In genomic region chr7:771241-772004, GRCh38 we compare ENCODE assay signal across 15 cellular contexts. TPM values are rescaled to one million over a fixed set of nuclear protein-coding genes. Genes with fewer than 3 reads are reported as not detected.
DNase-seq lines count a peak whose midpoint lies in the region; ATAC-seq, FAIRE-seq and TF ChIP-seq lines count a peak whose summit lies in the region.
"Had no signal": no experiment of that assay in that cellular context is flagged by ENCODE, and none has a peak within 500 bp of the region (broad histone marks: within the 10 kb centered on the region; RNA-seq: fewer than 3 reads in every experiment).

No MANE protein-coding gene starts in this region.

- no peaks in the 10 kb centered on the region for H3K27me3 Mint-ChIP-seq in CD4-positive, alpha-beta T cell
- H3K27me3 Mint-ChIP-seq: activated CD4-positive, alpha-beta T cell treated with anti-CD3 and anti-CD28 coated beads for 36 hours; activated naive CD8-positive, alpha-beta T cell had no signal

- no peak for TF ChIP-seq CTCF in CD4-positive, alpha-beta T cell (IDR thresholded peaks at IDR 0.05)
- no peak for TF ChIP-seq CTCF in kidney (IDR thresholded peaks at IDR 0.05; ENCODE audit: borderline replicate concordance, extremely low read depth, insufficient read depth)

- no peaks in the 10 kb centered on the region for H3K4me1 Mint-ChIP-seq in CD4-positive, alpha-beta T cell (ENCODE audit: low read depth)
- H3K4me1 Mint-ChIP-seq: activated CD4-positive, alpha-beta T cell treated with anti-CD3 and anti-CD28 coated beads for 36 hours had no signal

- H3K36me3 ChIP-seq in kidney (ENCODE audit: control insufficient read depth in 1 of 2, insufficient read depth in 2 of 2, low read length in 2 of 2): peaks cover 11 to 12% of the 10 kb centered on the region in 2 donors

- no peaks in the 10 kb centered on the region for H3K9me3 Mint-ChIP-seq in CD4-positive, alpha-beta T cell

- peaks cover 28 to 30% of the 10 kb centered on the region in 2 donors for H3K4me1 ChIP-seq in kidney (ENCODE audit: control insufficient read depth in 1 of 2, insufficient read depth in 1 of 2, low read depth in 1 of 2, low read length in 2 of 2)
- H3K4me1 ChIP-seq: SJSA1 had no signal

- peak overlapping the region; percentile 14 to 50 for H3K4me3 ChIP-seq in kidney (ENCODE audit: low read length in 2 of 2)
- H3K4me3 ChIP-seq: SJSA1 had no signal

- ATAC-seq in CD4-positive, alpha-beta T cell (ENCODE audit: poor library complexity): peak; percentile 21
- ATAC-seq: activated CD4-positive, alpha-beta T cell treated with anti-CD3 and anti-CD28 coated beads for 36 hours had no signal

- H3K9ac ChIP-seq in kidney (ENCODE audit: low read length in 2 of 2): peak overlapping the region; percentile 22 to 62

- intact Hi-C loops in CD4-positive, alpha-beta T cell (cut with DNase I, micrococcal nuclease): loop anchor here in 1 of 2 experiments (5.0 kb wide), 1 partner anchor 244 kb away; no protein-coding TSS in a partner anchor
- intact Hi-C loops in kidney (cut with DNase I): no loop called here

- DNase-seq in CD4-positive, alpha-beta T cell: no peak
- DNase-seq in dermis blood vessel endothelial cell: peak; percentile 67
- peak; percentile 95 for DNase-seq in kidney
- DNase-seq in renal cortical epithelial cell (ENCODE audit: low read depth): peak; percentile 81
- no peak for DNase-seq in activated naive CD4-positive, alpha-beta T cell treated with Interleukin-2 at 50 U/mL for 16 hours
- no peak for DNase-seq in HTR-8/SVneo (ENCODE audit: insufficient read length, low spot score)
- DNase-seq in D341Med (ENCODE audit: low spot score): no peak
- DNase-seq in COLO829 (ENCODE audit: low spot score): no peak
- DNase-seq: activated CD4-positive, alpha-beta T cell treated with anti-CD3 and anti-CD28 coated beads for 36 hours; C1 segment of cervical spinal cord; erythroblast; NCI-H2171 treated with DMSO at 0.1 percent for 48 hours had no signal

- POLR2A ChIA-PET in CD4-positive, alpha-beta T cell (lab: Charles Lee): interaction anchor here (0.6 kb wide), 1 partner anchor 87 kb away, joined by 3 read pairs; no protein-coding TSS in a partner anchor

- H3K9me3 ChIP-seq in CD4-positive, alpha-beta T cell (ENCODE audit: control insufficient read depth, low read length): no peaks in the 10 kb centered on the region
- H3K9me3 ChIP-seq in kidney (ENCODE audit: control insufficient read depth in 1 of 2, low read length in 2 of 2): no peaks in the 10 kb centered on the region
- H3K9me3 ChIP-seq: SJSA1 had no signal

- FAIRE-seq in kidney (lab: Jason Lieb, UNC): peak; percentile 13
- no peak for FAIRE-seq in HTR-8/SVneo (lab: Jason Lieb, UNC)
- FAIRE-seq: GM12891 had no signal

- peaks cover 35% of the 10 kb centered on the region for H3K36me3 Mint-ChIP-seq in CD4-positive, alpha-beta T cell (ENCODE audit: low read depth)

- no peak overlapping the region for H3K27ac ChIP-seq in CD4-positive, alpha-beta T cell (ENCODE audit: low read depth, low read length)
- H3K27ac ChIP-seq in kidney (ENCODE audit: low read depth in 2 of 2, low read length in 2 of 2): peak overlapping the region; percentile 92 to 94
- H3K27ac ChIP-seq: SJSA1 had no signal

- H3K27ac Mint-ChIP-seq in CD4-positive, alpha-beta T cell: no peak overlapping the region
- H3K27ac Mint-ChIP-seq: activated CD4-positive, alpha-beta T cell treated with anti-CD3 and anti-CD28 coated beads for 36 hours; activated naive CD8-positive, alpha-beta T cell had no signal

- CTCF ChIA-PET in CD4-positive, alpha-beta T cell (lab: Charles Lee): no interaction called here

- H3K4me3 Mint-ChIP-seq in CD4-positive, alpha-beta T cell: no peak overlapping the region
- H3K4me3 Mint-ChIP-seq: activated CD4-positive, alpha-beta T cell treated with anti-CD3 and anti-CD28 coated beads for 36 hours; activated naive CD8-positive, alpha-beta T cell had no signal

- no peaks in the 10 kb centered on the region for H3K27me3 ChIP-seq in CD4-positive, alpha-beta T cell (ENCODE audit: control insufficient read depth, insufficient read depth, low read length)
- H3K27me3 ChIP-seq: SJSA1 had no signal

RNA-seq across cellular contexts. Expression of gene PRKAR1B, which starts 44.3 kb away (rescaled TPM):
- 10 to 100 TPM; 18.8 to 19.5 TPM for total RNA-seq in CD4-positive, alpha-beta T cell
- 77.9 and 82.4 TPM in 2 replicates for total RNA-seq in dermis blood vessel endothelial cell
- total RNA-seq in kidney: 15.9 TPM
- 21.4 TPM for polyA plus RNA-seq in kidney (ENCODE audit: insufficient read depth, low read depth, low replicate concordance)
- total RNA-seq in renal cortical epithelial cell: 15.3 and 35.7 TPM in 2 replicates

RNA-seq across cellular contexts. Expression of gene DNAAF5, which starts 44.9 kb away (rescaled TPM):
- total RNA-seq in CD4-positive, alpha-beta T cell: 1 to 10 TPM; 4.8 to 6.1 TPM
- total RNA-seq in dermis blood vessel endothelial cell: 19.2 and 40.7 TPM in 2 replicates
- total RNA-seq in kidney: 29.7 TPM
- 11.6 TPM for polyA plus RNA-seq in kidney (ENCODE audit: insufficient read depth, low read depth, low replicate concordance)
- total RNA-seq in renal cortical epithelial cell: 24.1 and 57.3 TPM in 2 replicates

Comparison
In these comparisons a context has a peak if more than half of its experiments do, and no peak if none do; other contexts are left out.
1. DNase-seq: peak in dermis blood vessel endothelial cell (single experiment), kidney (single experiment) and renal cortical epithelial cell (single experiment); none in CD4-positive, alpha-beta T cell (0 of 10), activated naive CD4-positive, alpha-beta T cell treated with Interleukin-2 at 50 U/mL for 16 hours (single experiment), HTR-8/SVneo (single experiment), D341Med (single experiment) and COLO829 (single experiment).